Comparison of ENCODE assay signal across 11 cellular contexts in genomic region chr9:4663956-4664355, GRCh38. TPM values are rescaled to one million over a fixed set of nuclear protein-coding genes. Genes with fewer than 3 reads are reported as not detected.
DNase-seq lines count a peak whose midpoint lies in the region; ATAC-seq, FAIRE-seq and TF ChIP-seq lines count a peak whose summit lies in the region.
"Had no signal": no experiment of that assay in that cellular context is flagged by ENCODE, and none has a peak within 500 bp of the region (broad histone marks: within the 10 kb centered on the region; RNA-seq: fewer than 3 reads in every experiment).

No MANE protein-coding gene starts in this region.

- ATAC-seq in naive thymus-derived CD8-positive, alpha-beta T cell, result no peak
- ATAC-seq in HG03045 (IDR thresholded peaks at IDR 0.05; ENCODE audit: unreplicated experiment), result no peak
- no peak for ATAC-seq in HG02884 (IDR thresholded peaks at IDR 0.05; ENCODE audit: unreplicated experiment)

- no peak for DNase-seq in CD4-positive, alpha-beta memory T cell
- DNase-seq in LNCaP clone FGC (ENCODE audit: low read depth) (no peak), bronchial epithelial cell (ENCODE audit: low read depth) (no peak), cerebellum (ENCODE audit: low spot score) (no peak), occipital lobe (lab: John Stamatoyannopoulos, UW) (no peak)
- DNase-seq in naive thymus-derived CD8-positive, alpha-beta T cell, result no peak
- DNase-seq: NCI-H1930; stimulated activated CD4-positive, alpha-beta T cell treated with anti-CD3 and anti-CD28 coated beads, Interleukin-4, amount 100 ng/mL, for 4 hours had no signal

- peak overlapping the region; percentile 24 to 98 (median 95) for H3K27ac Mint-ChIP-seq in CD4-positive, alpha-beta memory T cell
- H3K27ac Mint-ChIP-seq in naive thymus-derived CD8-positive, alpha-beta T cell, result peak overlapping the region; percentile 69 to 97 (median 95)

- no peaks in the 10 kb centered on the region for H3K9me3 ChIP-seq in CD4-positive, alpha-beta memory T cell (ENCODE audit: control insufficient read depth in 1 of 2, low read length in 2 of 2)
- H3K9me3 ChIP-seq: SJSA1 had no signal

- CTCF ChIA-PET in CD4-positive, alpha-beta memory T cell (lab: Charles Lee; ENCODE audit: partially characterized antibody), result interaction anchor here (2.0 to 3.4 kb wide), 2 partner anchors 15 to 23 kb away, joined by 6 to 13 read pairs; partner anchors contain the start of gene CDC37L1

- H3K27ac ChIP-seq in CD4-positive, alpha-beta memory T cell (ENCODE audit: low read depth, low read length), result peak overlapping the region; percentile 19
- H3K27ac ChIP-seq: SJSA1 had no signal

- H3K4me3 ChIP-seq in CD4-positive, alpha-beta memory T cell (ENCODE audit: low read length in 2 of 2), result no peak overlapping the region
- H3K4me3 ChIP-seq in LNCaP clone FGC (ENCODE audit: low read depth, low read length) (peak overlapping the region; percentile 71), bronchial epithelial cell (ENCODE audit: low read depth, low read length) (peak overlapping the region; percentile 4)
- H3K4me3 ChIP-seq: SJSA1 had no signal

- peak overlapping the region; percentile 37 to 99 (median 92) for H3K4me3 Mint-ChIP-seq in CD4-positive, alpha-beta memory T cell
- H3K4me3 Mint-ChIP-seq in naive thymus-derived CD8-positive, alpha-beta T cell, result peak overlapping the region; percentile 89 to 99 (median 94)

- POLR2A ChIA-PET in CD4-positive, alpha-beta memory T cell (lab: Charles Lee; ENCODE audit: partially characterized antibody), result interaction anchor here (1.0 to 5.5 kb wide), 4 partner anchors 16 to 1138 kb away, joined by 3 to 74 read pairs (median 10); partner anchors contain the start of genes AK3, CDC37L1, JAK2 and RFX3
- POLR2A ChIA-PET in naive thymus-derived CD8-positive, alpha-beta T cell (lab: Charles Lee), result interaction anchor here (0.7 to 6.3 kb wide), 4 partner anchors 15 to 1263 kb away, joined by 3 to 142 read pairs (median 23); partner anchors contain the start of genes AK3, CDC37L1 and JAK2

- FAIRE-seq in bronchial epithelial cell (lab: Jason Lieb, UNC), result no peak

- no peak for TF ChIP-seq CTCF in LNCaP clone FGC (IDR thresholded peaks at IDR 0.05; ENCODE audit: control insufficient read depth, extremely low read depth, insufficient read depth)
- no peak for TF ChIP-seq CTCF in bronchial epithelial cell (IDR thresholded peaks at IDR 0.05; ENCODE audit: insufficient read depth, low read length, severe bottlenecking)

- no peaks in the 10 kb centered on the region for H3K27me3 ChIP-seq in CD4-positive, alpha-beta memory T cell (ENCODE audit: insufficient read depth, low read length)
- H3K27me3 ChIP-seq in bronchial epithelial cell (ENCODE audit: control insufficient read depth, insufficient read depth, low read length), result no peaks in the 10 kb centered on the region
- H3K27me3 ChIP-seq: SJSA1 had no signal

- H3K4me1 ChIP-seq in CD4-positive, alpha-beta memory T cell (ENCODE audit: insufficient read depth, low read length), result peaks cover 71% of the 10 kb centered on the region

- no peaks in the 10 kb centered on the region for H3K9me3 Mint-ChIP-seq in CD4-positive, alpha-beta memory T cell
- H3K9me3 Mint-ChIP-seq in naive thymus-derived CD8-positive, alpha-beta T cell, result no peaks in the 10 kb centered on the region

- H3K36me3 ChIP-seq in CD4-positive, alpha-beta memory T cell (ENCODE audit: insufficient read depth, low read length), result no peaks in the 10 kb centered on the region
- H3K36me3 ChIP-seq in bronchial epithelial cell (ENCODE audit: control insufficient read depth, insufficient read depth, low read length), result no peaks in the 10 kb centered on the region
- H3K36me3 ChIP-seq: SJSA1 had no signal

- intact Hi-C loops in CD4-positive, alpha-beta memory T cell (cut with micrococcal nuclease), result loop anchor here (2.0 to 10.0 kb wide), 5 partner anchors 67 to 1341 kb away; partner anchors contain the start of genes PLGRKT, RCL1 and RFX3

- peaks cover 59 to 90% (median 73%) of the 10 kb centered on the region in 4 donors for H3K4me1 Mint-ChIP-seq in CD4-positive, alpha-beta memory T cell
- H3K4me1 Mint-ChIP-seq in naive thymus-derived CD8-positive, alpha-beta T cell, result peaks cover 36 to 80% (median 73%) of the 10 kb centered on the region in 4 donors

- peaks cover 0 to 10% of the 10 kb centered on the region in 2 donors for H3K36me3 Mint-ChIP-seq in CD4-positive, alpha-beta memory T cell
- peaks cover 0 to 2% (median 0%) of the 10 kb centered on the region in 3 donors for H3K36me3 Mint-ChIP-seq in naive thymus-derived CD8-positive, alpha-beta T cell

- no peaks in the 10 kb centered on the region for H3K27me3 Mint-ChIP-seq in CD4-positive, alpha-beta memory T cell
- peaks cover 0 to 4% (median 0%) of the 10 kb centered on the region in 5 donors for H3K27me3 Mint-ChIP-seq in naive thymus-derived CD8-positive, alpha-beta T cell

RNA-seq across cellular contexts. Expression of gene PLPP6, which starts 1.9 kb away (rescaled TPM):
- 10 to 100 TPM; 23.3 to 23.8 TPM for total RNA-seq in CD4-positive, alpha-beta memory T cell
- polyA plus RNA-seq in CD4-positive, alpha-beta memory T cell, result 1 to 10 TPM; 3.2 to 6.6 TPM
- total RNA-seq in bronchial epithelial cell (5.9 and 6.1 TPM in 2 replicates), cerebellum (10.6 TPM), occipital lobe (18.2 TPM)
- total RNA-seq in naive thymus-derived CD8-positive, alpha-beta T cell, result 10 to 100 TPM; 22.5 to 23.6 TPM
- polyA plus RNA-seq in naive thymus-derived CD8-positive, alpha-beta T cell, result 1 to 10 TPM; 4.9 to 6.1 (median 5.8) TPM

RNA-seq across cellular contexts. Expression of gene SPATA6L, which starts 2.3 kb away (rescaled TPM):
- 1 to 10 TPM; 1.9 to 3.4 TPM for total RNA-seq in CD4-positive, alpha-beta memory T cell
- not detected for polyA plus RNA-seq in CD4-positive, alpha-beta memory T cell
- total RNA-seq in bronchial epithelial cell (2.6 and 6.5 TPM in 2 replicates), cerebellum (12.0 TPM), occipital lobe (10.9 TPM)
- total RNA-seq in naive thymus-derived CD8-positive, alpha-beta T cell, result 1 to 10 TPM; 5.2 to 5.8 TPM
- polyA plus RNA-seq in naive thymus-derived CD8-positive, alpha-beta T cell, result 1 to 10 TPM in 2 of 3 donors, not detected in 1; 1.5 to 2.6 TPM

RNA-seq across cellular contexts. Expression of gene CDC37L1, which starts 15.4 kb away (rescaled TPM):
- 10 to 100 TPM; 27.2 to 27.8 TPM for total RNA-seq in CD4-positive, alpha-beta memory T cell
- polyA plus RNA-seq in CD4-positive, alpha-beta memory T cell, result 10 to 100 TPM; 15.8 to 17.8 TPM
- total RNA-seq in bronchial epithelial cell, result 14.0 and 22.1 TPM in 2 replicates
- 10 to 100 TPM; 28.7 to 29.5 TPM for total RNA-seq in naive thymus-derived CD8-positive, alpha-beta T cell
- polyA plus RNA-seq in naive thymus-derived CD8-positive, alpha-beta T cell, result 10 to 100 TPM; 18.5 to 19.2 (median 19.1) TPM
- 20.1 TPM for total RNA-seq in cerebellum
- 45.1 TPM for total RNA-seq in occipital lobe

Comparison
In these comparisons a context has a peak if more than half of its experiments do, and no peak if none do; other contexts are left out.
1. H3K4me3 ChIP-seq: peak in LNCaP clone FGC (single experiment) and bronchial epithelial cell (single experiment); none in CD4-positive, alpha-beta memory T cell (0 of 2).